ENCODE assay signal across 8 cellular contexts in genomic region chr1:241519308-241520079, GRCh38. TPM values are rescaled to one million over a fixed set of nuclear protein-coding genes. Genes with fewer than 3 reads are reported as not detected.
DNase-seq lines count a peak whose midpoint lies in the region; ATAC-seq and TF ChIP-seq lines count a peak whose summit lies in the region.

Gene FH (minus strand): TSS chr1:241519755. CDS start chr1:241519722, 33 bp downstream.

- H3K36me3 Mint-ChIP-seq in activated naive CD8-positive, alpha-beta T cell, result peaks cover 8% of the 10 kb centered on the region
- H3K36me3 Mint-ChIP-seq in glutamatergic neuron (ENCODE audit: unreplicated experiment), result no peaks in the 10 kb centered on the region

- H2AFZ ChIP-seq in osteoblast (ENCODE audit: low read length), result peak within 1 kb of the TSS; percentile 83

- peaks cover 24% of the 10 kb centered on the region for H3K4me1 Mint-ChIP-seq in activated naive CD8-positive, alpha-beta T cell (ENCODE audit: low read depth)
- H3K4me1 Mint-ChIP-seq in glutamatergic neuron (ENCODE audit: low read depth, unreplicated experiment), result peaks cover 10% of the 10 kb centered on the region

- H3K4me3 ChIP-seq in osteoblast (ENCODE audit: insufficient read depth, low read length) (peak within 1 kb of the TSS; percentile 90), thoracic aorta (peak within 1 kb of the TSS; percentile 81)

- POLR2A ChIA-PET in GM10248 (lab: Yijun Ruan, JAX), result interaction anchor here (1.2 kb wide), 1 partner anchor 34 kb away, joined by 4 read pairs; no protein-coding TSS in a partner anchor

- DNase-seq in GM10248 (ENCODE audit: extremely low spot score), result peak; percentile 88
- DNase-seq in NCI-H1105 (lab: John Stamatoyannopoulos, UW), result peak; percentile 94
- peak; percentile 100 for DNase-seq in SKM-1 treated with dmso at 0.1 percent for 144 hours (lab: John Stamatoyannopoulos, UW; ENCODE audit: unreplicated experiment)
- peak; percentile 92 for DNase-seq in glutamatergic neuron
- DNase-seq in osteoblast (ENCODE audit: insufficient read length, low spot score, missing footprints), result peak; percentile 94
- peak; percentile 93 for DNase-seq in thoracic aorta (ENCODE audit: low spot score)

- TF ChIP-seq CTCF in GM10248 (IDR thresholded peaks at IDR 0.05; ENCODE audit: control extremely low read depth, extremely low read depth, low read depth, missing control alignments) (no peak), glutamatergic neuron (IDR thresholded peaks at IDR 0.05; ENCODE audit: partially characterized antibody, unreplicated experiment) (no peak), osteoblast (IDR thresholded peaks at IDR 0.05; ENCODE audit: extremely low read depth, low read depth, low read length) (no peak), thoracic aorta (IDR thresholded peaks at IDR 0.05) (no peak)

- ATAC-seq in HG02623 (IDR thresholded peaks at IDR 0.05; ENCODE audit: unreplicated experiment) (peak; percentile 95), thoracic aorta (ENCODE audit: insufficient number of reproducible peaks, low FRiP score, low read depth) (peak; percentile 100)

- H3K36me3 ChIP-seq in osteoblast (ENCODE audit: insufficient read depth, low read length) (peaks cover 7% of the 10 kb centered on the region), thoracic aorta (no peaks in the 10 kb centered on the region)

- H3K27me3 ChIP-seq in osteoblast (ENCODE audit: insufficient read depth, low read length), result peaks cover 25% of the 10 kb centered on the region
- H3K27me3 ChIP-seq in thoracic aorta (replicated peaks; ENCODE audit: insufficient read depth), result no peaks in the 10 kb centered on the region

- H3K27ac ChIP-seq in osteoblast (ENCODE audit: low read depth, low read length) (peak within 1 kb of the TSS; percentile 52), thoracic aorta (peak within 1 kb of the TSS; percentile 80 to 92)

- peak within 1 kb of the TSS; percentile 95 for H3K4me3 Mint-ChIP-seq in activated naive CD8-positive, alpha-beta T cell
- H3K4me3 Mint-ChIP-seq in glutamatergic neuron (ENCODE audit: unreplicated experiment), result peak within 1 kb of the TSS; percentile 95

- no peaks in the 10 kb centered on the region for H3K9me3 ChIP-seq in osteoblast (ENCODE audit: low read depth, low read length)
- H3K9me3 ChIP-seq in thoracic aorta, result no peaks in the 10 kb centered on the region

- CTCF ChIA-PET in GM10248 (lab: Yijun Ruan, JAX), result interaction anchor here (0.7 to 2.2 kb wide), 6 partner anchors 11 to 583 kb away, joined by 3 to 7 read pairs (median 4); no protein-coding TSS in a partner anchor

- peaks cover 12% of the 10 kb centered on the region for H3K27me3 Mint-ChIP-seq in activated naive CD8-positive, alpha-beta T cell
- no peaks in the 10 kb centered on the region for H3K27me3 Mint-ChIP-seq in glutamatergic neuron (ENCODE audit: unreplicated experiment)

- H3K4me2 ChIP-seq in osteoblast (ENCODE audit: insufficient read depth, low read length), result peak within 1 kb of the TSS; percentile 90

- H3K4me1 ChIP-seq in osteoblast (ENCODE audit: insufficient read depth, low read length) (peaks cover 10% of the 10 kb centered on the region), thoracic aorta (ENCODE audit: control insufficient read depth in 1 of 2, low read depth in 2 of 2) (peaks cover 11 to 14% of the 10 kb centered on the region in 2 donors)

- peaks cover 43% of the 10 kb centered on the region for H3K79me2 ChIP-seq in osteoblast (ENCODE audit: insufficient read depth, low read length)

- no peaks in the 10 kb centered on the region for H4K20me1 ChIP-seq in osteoblast (ENCODE audit: insufficient read depth, low read length)

- no peaks in the 10 kb centered on the region for H3K9me3 Mint-ChIP-seq in activated naive CD8-positive, alpha-beta T cell (ENCODE audit: low read depth)
- H3K9me3 Mint-ChIP-seq in glutamatergic neuron (ENCODE audit: unreplicated experiment), result peaks cover 2% of the 10 kb centered on the region

- H3K27ac Mint-ChIP-seq in activated naive CD8-positive, alpha-beta T cell, result peak within 1 kb of the TSS; percentile 88
- H3K27ac Mint-ChIP-seq in glutamatergic neuron (ENCODE audit: unreplicated experiment), result no peak within 1 kb of the TSS

RNA-seq across cellular contexts. Expression of gene FH, which starts in this region (rescaled TPM):
- total RNA-seq in glutamatergic neuron (ENCODE audit: unreplicated experiment), result 51.0 TPM
- total RNA-seq in osteoblast, result 95.2 and 97.8 TPM in 2 replicates
- 10 to 100 TPM; 23.7 to 82.5 TPM for total RNA-seq in thoracic aorta

Comparison
In these comparisons a context has a peak if more than half of its experiments do, and no peak if none do; other contexts are left out.
1. Peak in every context shown above with its lines: DNase-seq, ATAC-seq, H3K4me3 ChIP-seq and H3K27ac ChIP-seq.